ENCODE assay signal across 26 cellular contexts in the genomic region with DNA sequence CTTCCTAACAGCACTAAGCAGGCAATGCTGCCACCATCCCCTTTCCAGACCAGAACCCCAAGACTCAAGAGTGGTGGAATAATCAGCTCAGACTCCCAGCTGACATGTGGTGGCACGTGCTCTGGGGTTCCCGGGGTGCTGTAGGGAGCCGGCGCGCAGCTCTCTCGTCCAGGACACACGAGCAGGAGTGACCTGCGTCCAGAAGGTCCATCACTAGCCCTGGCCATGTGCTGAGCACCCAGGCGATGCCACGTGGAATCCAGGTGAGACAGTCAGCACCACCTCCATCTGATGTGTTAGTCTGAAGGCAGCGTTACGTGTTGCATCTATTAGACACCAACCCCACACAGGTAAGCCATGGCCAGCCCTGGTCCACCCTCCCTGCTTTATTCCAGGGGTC.
DNase-seq lines count a peak whose midpoint lies in the region; ATAC-seq and TF ChIP-seq lines count a peak whose summit lies in the region.
"Had no signal": no experiment of that assay in that cellular context is flagged by ENCODE, and none has a peak within 500 bp of the region (broad histone marks: within the 10 kb centered on the region; RNA-seq: fewer than 3 reads in every experiment).

No MANE protein-coding gene starts in this region.

- H3K79me1 ChIP-seq in neuronal stem cell (ENCODE audit: low read depth, low read length): peaks cover 41% of the 10 kb centered on the region

- H3K9ac ChIP-seq in neuronal stem cell (ENCODE audit: low read depth, low read length, poor library complexity): peak overlapping the region; percentile 50

- no peak overlapping the region for H2BK15ac ChIP-seq in neuronal stem cell (ENCODE audit: low read length)

- H3K4me2 ChIP-seq in neuronal stem cell (ENCODE audit: insufficient read depth, low read length, poor library complexity, severe bottlenecking): no peak overlapping the region
- H3K4me2 ChIP-seq: BLaER1 treated with 17β-estradiol and CSF1 and Interleukin-3, amounts not matched to agents 10 nM and 100 nM had no signal

- peak overlapping the region; percentile 29 for H3K23ac ChIP-seq in neuronal stem cell (ENCODE audit: low read depth, low read length, poor library complexity)

- no peak overlapping the region for H2AK5ac ChIP-seq in neuronal stem cell (ENCODE audit: low read depth, low read length)

- H3K14ac ChIP-seq in neuronal stem cell (ENCODE audit: low read length): peak overlapping the region; percentile 85

- WGBS in neuronal stem cell (ENCODE audit: extremely low coverage in 2 of 2, insufficient read length in 2 of 2, insufficient replicate concordance in 1 of 2), 2 donors: no CpG with 5 or more reads among the region's 12 CpGs

- peaks cover 35 to 95% of the 10 kb centered on the region in 2 donors for H3K36me3 ChIP-seq in neuronal stem cell (replicated peaks in 1 of 2; ENCODE audit: control insufficient read depth in 2 of 2, insufficient read depth in 2 of 2, low read length in 2 of 2)

- H2AFZ ChIP-seq in neuronal stem cell (ENCODE audit: low read length): no peak overlapping the region

- H3K4ac ChIP-seq in neuronal stem cell (ENCODE audit: low read length): no peak overlapping the region

- H4K91ac ChIP-seq in neuronal stem cell (ENCODE audit: low read depth, low read length, poor library complexity): no peak overlapping the region

- intact Hi-C loops in natural killer cell (cut with micrococcal nuclease): no loop called here

- peak overlapping the region; percentile 44 for H3K18ac ChIP-seq in neuronal stem cell (ENCODE audit: low read length)

- no peak overlapping the region for H3K27ac Mint-ChIP-seq in natural killer cell treated with Interleukin-12 subunit alpha and Interleukin-12 subunit beta and Interleukin-15 and Interleukin-18, amount 100 ng/mL, for 72 hours
- H3K27ac Mint-ChIP-seq in natural killer cell: no peak overlapping the region
- no peak overlapping the region for H3K27ac Mint-ChIP-seq in endothelial cell (ENCODE audit: unreplicated experiment)
- H3K27ac Mint-ChIP-seq in naive thymus-derived CD8-positive, alpha-beta T cell: peak overlapping the region in 2 of 10 donors; percentile 34 to 61
- H3K27ac Mint-ChIP-seq: activated CD4-positive, alpha-beta T cell treated with anti-CD3 and anti-CD28 coated beads, Interleukin-2, amount 10 ng/mL, durations not matched to agents 24 days and 14 days; activated naive CD8-positive, alpha-beta T cell treated with anti-CD3 and anti-CD28 coated beads for 36 hours; activated T-helper 17 cell treated with anti-CD3 and anti-CD28 coated beads, Interleukin-2, amount 50 U/mL, for 72 hours had no signal

- peak overlapping the region; percentile 36 for H2BK5ac ChIP-seq in neuronal stem cell (ENCODE audit: low read length)

- POLR2A ChIA-PET in naive thymus-derived CD8-positive, alpha-beta T cell (lab: Charles Lee): no interaction called here

- ATAC-seq in natural killer cell treated with Interleukin-12 subunit alpha and Interleukin-12 subunit beta and Interleukin-15 and Interleukin-18, amount 100 ng/mL, for 72 hours: no peak
- no peak for ATAC-seq in natural killer cell
- no peak for ATAC-seq in naive thymus-derived CD8-positive, alpha-beta T cell
- ATAC-seq in activated CD4-positive, CD25-positive, alpha-beta regulatory T cell treated with anti-CD3 and anti-CD28 coated beads, Interleukin-2, amount 50 U/mL, for 24 hours: no peak
- ATAC-seq: activated T-helper 17 cell treated with anti-CD3 and anti-CD28 coated beads, Interleukin-2, amount 50 U/mL, for 72 hours; HepG2; left lung; SK-N-SH treated with all-trans-retinoic acid at 6 μM for 48 hours had no signal

- no peak overlapping the region for H3K27ac ChIP-seq in neuronal stem cell (replicated peaks; ENCODE audit: low read length)
- H3K27ac ChIP-seq: BLaER1 treated with 17β-estradiol and CSF1 and Interleukin-3, amounts not matched to agents 10 nM and 100 nM; left lung had no signal

- peaks cover 0 to 2% (median 0%) of the 10 kb centered on the region in 3 experiments for H3K27me3 ChIP-seq in neuronal stem cell (ENCODE audit: control insufficient read depth in 3 of 3, insufficient read depth in 3 of 3, low read depth in 1 of 3, low read length in 3 of 3)
- H3K27me3 ChIP-seq: BLaER1 treated with 17β-estradiol and CSF1 and Interleukin-3, amounts not matched to agents 10 nM and 100 nM; left lung had no signal

- no peak for TF ChIP-seq CTCF in natural killer cell (IDR thresholded peaks at IDR 0.05)
- no peak for TF ChIP-seq CTCF in endothelial cell (IDR thresholded peaks at IDR 0.05; ENCODE audit: unreplicated experiment)

- peaks cover 0 to 2% of the 10 kb centered on the region in 2 donors for H3K9me3 ChIP-seq in neuronal stem cell (replicated peaks in 1 of 2; ENCODE audit: control insufficient read depth in 2 of 2, insufficient read depth in 1 of 2, low read depth in 1 of 2, low read length in 2 of 2)
- H3K9me3 ChIP-seq: BLaER1 treated with 17β-estradiol and CSF1 and Interleukin-3, amounts not matched to agents 10 nM and 100 nM; left lung had no signal

- peaks cover 7 to 10% of the 10 kb centered on the region in 2 donors for H3K4me1 ChIP-seq in neuronal stem cell (ENCODE audit: control insufficient read depth in 2 of 2, insufficient read depth in 1 of 2, low read depth in 1 of 2, low read length in 2 of 2)

- no peak overlapping the region for H2BK12ac ChIP-seq in neuronal stem cell (ENCODE audit: low read length)

- DNase-seq in natural killer cell treated with Interleukin-12 subunit alpha and Interleukin-12 subunit beta and Interleukin-15 and Interleukin-18, amount 100 ng/mL, for 72 hours (ENCODE audit: low spot score): peak; percentile 25
- no peak for DNase-seq in natural killer cell
- no peak for DNase-seq in endothelial cell (ENCODE audit: low spot score)
- no peak for DNase-seq in neuronal stem cell (ENCODE audit: low spot score)
- DNase-seq in naive thymus-derived CD8-positive, alpha-beta T cell: no peak
- DNase-seq in AML-193 (lab: John Stamatoyannopoulos, UW): no peak
- no peak for DNase-seq in OCI-M1 (lab: John Stamatoyannopoulos, UW)
- DNase-seq: ACHN; activated CD4-positive, alpha-beta T cell treated with anti-CD3 and anti-CD28 coated beads, Interleukin-2, amount 10 ng/mL, durations not matched to agents 24 days and 14 days; activated naive CD8-positive, alpha-beta T cell treated with anti-CD3 and anti-CD28 coated beads for 36 hours; cerebellar nuclear complex; effector CD4-positive, alpha-beta T cell; erythroblast; foreskin fibroblast; left lung; midbrain; NCI-H1092; NCI-H187 treated with DMSO at 0.1 percent for 48 hours; NCI-H526 treated with DMSO at 0.1 percent for 48 hours; RPMI8226 had no signal

- H4K8ac ChIP-seq in neuronal stem cell (ENCODE audit: low read depth, low read length): no peak overlapping the region

- H3K36me3 Mint-ChIP-seq in natural killer cell treated with Interleukin-12 subunit alpha and Interleukin-12 subunit beta and Interleukin-15 and Interleukin-18, amount 100 ng/mL, for 72 hours: no peaks in the 10 kb centered on the region
- H3K36me3 Mint-ChIP-seq in natural killer cell (no peaks in the 10 kb centered on the region), endothelial cell (ENCODE audit: low read depth, unreplicated experiment) (peaks cover 36% of the 10 kb centered on the region)
- H3K36me3 Mint-ChIP-seq in naive thymus-derived CD8-positive, alpha-beta T cell: peaks cover 0 to 33% (median 5%) of the 10 kb centered on the region in 3 donors

- no peak overlapping the region for H2BK120ac ChIP-seq in neuronal stem cell (ENCODE audit: low read depth, low read length)

- no peaks in the 10 kb centered on the region for H3K9me3 Mint-ChIP-seq in natural killer cell treated with Interleukin-12 subunit alpha and Interleukin-12 subunit beta and Interleukin-15 and Interleukin-18, amount 100 ng/mL, for 72 hours
- no peaks in the 10 kb centered on the region for H3K9me3 Mint-ChIP-seq in natural killer cell
- no peaks in the 10 kb centered on the region for H3K9me3 Mint-ChIP-seq in endothelial cell (ENCODE audit: unreplicated experiment)
- H3K9me3 Mint-ChIP-seq in naive thymus-derived CD8-positive, alpha-beta T cell: no peaks in the 10 kb centered on the region
- H3K9me3 Mint-ChIP-seq: activated CD4-positive, alpha-beta T cell treated with anti-CD3 and anti-CD28 coated beads, Interleukin-2, amount 10 ng/mL, durations not matched to agents 24 days and 14 days; activated naive CD8-positive, alpha-beta T cell treated with anti-CD3 and anti-CD28 coated beads for 36 hours; activated T-helper 17 cell treated with anti-CD3 and anti-CD28 coated beads, Interleukin-2, amount 50 U/mL, for 72 hours; nephron had no signal

- H3K4me3 ChIP-seq in neuronal stem cell (ENCODE audit: low read length in 2 of 2): no peak overlapping the region
- H3K4me3 ChIP-seq: BLaER1 treated with 17β-estradiol and CSF1 and Interleukin-3, amounts not matched to agents 10 nM and 100 nM; left lung had no signal

- no peaks in the 10 kb centered on the region for H3K27me3 Mint-ChIP-seq in natural killer cell treated with Interleukin-12 subunit alpha and Interleukin-12 subunit beta and Interleukin-15 and Interleukin-18, amount 100 ng/mL, for 72 hours
- H3K27me3 Mint-ChIP-seq in natural killer cell (ENCODE audit: low read depth in 2 of 2) (no peaks in the 10 kb centered on the region), endothelial cell (ENCODE audit: unreplicated experiment) (peaks cover 30% of the 10 kb centered on the region)
- H3K27me3 Mint-ChIP-seq in naive thymus-derived CD8-positive, alpha-beta T cell: no peaks in the 10 kb centered on the region
- H3K27me3 Mint-ChIP-seq: activated CD4-positive, alpha-beta T cell treated with anti-CD3 and anti-CD28 coated beads, Interleukin-2, amount 10 ng/mL, durations not matched to agents 24 days and 14 days; activated naive CD8-positive, alpha-beta T cell treated with anti-CD3 and anti-CD28 coated beads for 36 hours; activated T-helper 17 cell treated with anti-CD3 and anti-CD28 coated beads, Interleukin-2, amount 50 U/mL, for 72 hours had no signal

- H3K4me1 Mint-ChIP-seq in natural killer cell treated with Interleukin-12 subunit alpha and Interleukin-12 subunit beta and Interleukin-15 and Interleukin-18, amount 100 ng/mL, for 72 hours (ENCODE audit: low read depth in 2 of 2): peaks cover 6 to 24% of the 10 kb centered on the region in 2 donors
- H3K4me1 Mint-ChIP-seq in natural killer cell: peaks cover 30 to 44% of the 10 kb centered on the region in 2 donors
- peaks cover 28% of the 10 kb centered on the region for H3K4me1 Mint-ChIP-seq in endothelial cell (ENCODE audit: unreplicated experiment)
- H3K4me1 Mint-ChIP-seq in naive thymus-derived CD8-positive, alpha-beta T cell: peaks cover 0 to 11% (median 8%) of the 10 kb centered on the region in 4 donors
- H3K4me1 Mint-ChIP-seq: activated CD4-positive, alpha-beta T cell treated with anti-CD3 and anti-CD28 coated beads, Interleukin-2, amount 10 ng/mL, durations not matched to agents 24 days and 14 days; activated T-helper 17 cell treated with anti-CD3 and anti-CD28 coated beads, Interleukin-2, amount 50 U/mL, for 72 hours had no signal

- no peak overlapping the region for H3K4me3 Mint-ChIP-seq in natural killer cell treated with Interleukin-12 subunit alpha and Interleukin-12 subunit beta and Interleukin-15 and Interleukin-18, amount 100 ng/mL, for 72 hours
- H3K4me3 Mint-ChIP-seq in natural killer cell (no peak overlapping the region), endothelial cell (ENCODE audit: unreplicated experiment) (peak overlapping the region; percentile 62)
- H3K4me3 Mint-ChIP-seq in naive thymus-derived CD8-positive, alpha-beta T cell: no peak overlapping the region
- H3K4me3 Mint-ChIP-seq: activated CD4-positive, alpha-beta T cell treated with anti-CD3 and anti-CD28 coated beads, Interleukin-2, amount 10 ng/mL, durations not matched to agents 24 days and 14 days; activated naive CD8-positive, alpha-beta T cell treated with anti-CD3 and anti-CD28 coated beads for 36 hours; activated T-helper 17 cell treated with anti-CD3 and anti-CD28 coated beads, Interleukin-2, amount 50 U/mL, for 72 hours; nephron had no signal
